1 cellular context compared by ENCODE assay signal in genomic region chr5:126600631-126601511, GRCh38.
A peak's percentile ranks its signal among the peaks of the same experiment; 100 is the strongest.
TF ChIP-seq lines count a peak whose summit lies in the region.

Gene PHAX, plus strand, starts transcription at chr5:126600947. Its CDS starts 16 bp downstream, at chr5:126600963.

TF ChIP-seq in HepG2, 621 proteins besides CTCF, POLR2A, EP300 and RAD21 (continued from another document and continues in another):
- peak; percentile 86 for TF ChIP-seq POGK (CRISPR knock-in tag; conservative IDR thresholded peaks at IDR 0.05)
- TF ChIP-seq DPF2 (CRISPR knock-in tag; IDR thresholded peaks at IDR 0.05; ENCODE audit: borderline replicate concordance, low read depth), result no peak
- TF ChIP-seq MED1 (CRISPR knock-in tag; IDR thresholded peaks at IDR 0.05), result peak; percentile 59
- TF ChIP-seq PATZ1 (CRISPR knock-in tag; IDR thresholded peaks at IDR 0.05), result 0 out of 2 replicates have a peak, but pooled peaks have one; percentile 19
- TF ChIP-seq ZBTB7A (CRISPR knock-in tag; IDR thresholded peaks at IDR 0.05), result no peak
- peak; percentile 82; the same call in 1 of the 2 replicates for TF ChIP-seq ZIK1 (CRISPR knock-in tag; IDR thresholded peaks at IDR 0.05; ENCODE audit: borderline replicate concordance, low read depth)
- TF ChIP-seq MXD4 (CRISPR knock-in tag; IDR thresholded peaks at IDR 0.05), result peak; percentile 67; the same call in 1 of the 2 replicates
- TF ChIP-seq KLF15 (CRISPR knock-in tag; IDR thresholded peaks at IDR 0.05; ENCODE audit: borderline replicate concordance), result no peak
- TF ChIP-seq ZNF318 (CRISPR knock-in tag; IDR thresholded peaks at IDR 0.05), result 0 out of 2 replicates have a peak, but pooled peaks have one; percentile 16
- TF ChIP-seq ATF6 (CRISPR knock-in tag; conservative IDR thresholded peaks at IDR 0.05), result no peak
- peak; percentile 79 for TF ChIP-seq ZBTB4 (CRISPR knock-in tag; IDR thresholded peaks at IDR 0.05; ENCODE audit: borderline replicate concordance)
- no peak for TF ChIP-seq RXRB (CRISPR knock-in tag; IDR thresholded peaks at IDR 0.05; ENCODE audit: borderline replicate concordance)
- TF ChIP-seq PRPF4 (IDR thresholded peaks at IDR 0.05; ENCODE audit: low read depth, low read length, poor library complexity, severe bottlenecking), result no peak
- TF ChIP-seq MXD1 (CRISPR knock-in tag; IDR thresholded peaks at IDR 0.05), result peak; percentile 88
- TF ChIP-seq TGIF2 (CRISPR knock-in tag; IDR thresholded peaks at IDR 0.05), result peak; percentile 29
- TF ChIP-seq STAT6 (CRISPR knock-in tag; IDR thresholded peaks at IDR 0.05; ENCODE audit: borderline replicate concordance), result peak; percentile 59; the same call in 1 of the 2 replicates
- TF ChIP-seq NKX3-1 (CRISPR knock-in tag; IDR thresholded peaks at IDR 0.05), result no peak
- TF ChIP-seq ZNF772 (CRISPR knock-in tag; IDR thresholded peaks at IDR 0.05), result peak; percentile 27; the same call in 1 of the 2 replicates
- TF ChIP-seq HNRNPK (IDR thresholded peaks at IDR 0.05; ENCODE audit: low read depth, low read length, poor library complexity, severe bottlenecking), result peak; percentile 71
- no peak for TF ChIP-seq NBN (conservative IDR thresholded peaks at IDR 0.05)
- no peak for TF ChIP-seq PBX3 (CRISPR knock-in tag; IDR thresholded peaks at IDR 0.05; ENCODE audit: borderline replicate concordance)
- TF ChIP-seq WIZ (CRISPR knock-in tag; IDR thresholded peaks at IDR 0.05), result peak; percentile 63; the same call in 1 of the 2 replicates
